Comparison of ENCODE assay signal across 27 cellular contexts in genomic region chr16:66446737-66447136, GRCh38. TPM values are rescaled to one million over a fixed set of nuclear protein-coding genes. Genes with fewer than 3 reads are reported as not detected.
DNase-seq lines count a peak whose midpoint lies in the region; ATAC-seq, FAIRE-seq and TF ChIP-seq lines count a peak whose summit lies in the region.
"Had no signal": no experiment of that assay in that cellular context is flagged by ENCODE, and none has a peak within 500 bp of the region (broad histone marks: within the 10 kb centered on the region; RNA-seq: fewer than 3 reads in every experiment).

No MANE protein-coding gene starts in this region.

- CTCF ChIA-PET in HepG2 (lab: Yijun Ruan, JAX; ENCODE audit: low intra/inter-chr PET ratio, low total read pairs): no interaction called here

- no peaks in the 10 kb centered on the region for H4K20me1 ChIP-seq in HepG2 (ENCODE audit: insufficient read depth, low read length)
- H4K20me1 ChIP-seq: BLaER1 had no signal

- H3K27me3 Mint-ChIP-seq in endodermal cell (ENCODE audit: insufficient read depth): peaks cover 35% of the 10 kb centered on the region

- WGBS in right lobe of liver (ENCODE audit: insufficient coverage, low coverage, low lambda C conversion rate, missing lambda C conversion rate): no CpG with 5 or more reads among the region's 1 CpG
- WGBS in HepG2 (ENCODE audit: low lambda C conversion rate): 0% methylated on average over 1 of the region's 1 CpG
- 86% methylated on average over 1 of the region's 1 CpG for WGBS in endodermal cell (ENCODE audit: insufficient coverage in 1 of 2, insufficient read length in 1 of 2), 2 experiments
- 65 to 90% (median 81%) methylated on average over 1 of the region's 1 CpG for WGBS in spleen, 5 donors

- DNase-seq in NCI-H2196 (lab: John Stamatoyannopoulos, UW; ENCODE audit: unreplicated experiment) (peak; percentile 2), NCI-H2196 treated with DMSO at 0.1 percent for 48 hours (lab: John Stamatoyannopoulos, UW; ENCODE audit: unreplicated experiment) (no peak), right lobe of liver (peak; percentile 63 to 81 (median 80)), HepG2 (ENCODE audit: low spot score) (no peak), endodermal cell (peak; percentile 36), spleen (peak; percentile 32), islet precursor cell (no peak)
- DNase-seq in activated CD4-positive, alpha-beta T cell treated with anti-CD3 and anti-CD28 coated beads, Interleukin-2, amount 50 U/mL, for 48 hours: no peak
- DNase-seq: ACHN; Caco-2; CD4-positive, alpha-beta T cell; DMS 273 treated with DMSO at 0.1 percent for 48 hours; Kasumi-1; MG63; NCI-H1417 treated with DMSO at 0.1 percent for 48 hours; NCI-H187 treated with DMSO at 0.1 percent for 48 hours; NCI-H345; NCI-H524; NCI-H774; SHP77 had no signal

- no peak overlapping the region for H3K4me3 ChIP-seq in right lobe of liver
- H3K4me3 ChIP-seq in HepG2 (replicated peaks in 1 of 3; ENCODE audit: insufficient read depth in 1 of 3, low read depth in 2 of 3, low read length in 3 of 3): no peak overlapping the region
- H3K4me3 ChIP-seq in endodermal cell (ENCODE audit: low read length): no peak overlapping the region
- no peak overlapping the region for H3K4me3 ChIP-seq in spleen
- H3K4me3 ChIP-seq: BLaER1, MG63 had no signal

- H3K4me1 Mint-ChIP-seq in endodermal cell: no peaks in the 10 kb centered on the region

- POLR2A ChIA-PET in HepG2 (lab: Yijun Ruan, JAX): interaction anchor here (0.7 to 1.2 kb wide), 2 partner anchors 12 to 13 kb away, joined by 3 read pairs; no protein-coding TSS in a partner anchor

- TF ChIP-seq RAD21 in HepG2 (CRISPR knock-in tag; IDR thresholded peaks at IDR 0.05): no peak

- intact Hi-C loops in right lobe of liver (cut with DNase I): no loop called here
- intact Hi-C loops in HepG2 (cut with micrococcal nuclease; ENCODE audit: unreplicated experiment): no loop called here
- intact Hi-C loops in spleen (cut with DNase I; ENCODE audit: low total_unique reads): no loop called here

- no peak for TF ChIP-seq CTCF in right lobe of liver (IDR thresholded peaks at IDR 0.05)
- TF ChIP-seq CTCF in HepG2 (CRISPR knock-in tag; IDR thresholded peaks at IDR 0.05): no peak
- TF ChIP-seq CTCF in endodermal cell (conservative IDR thresholded peaks at IDR 0.05): no peak
- no peak for TF ChIP-seq CTCF in spleen (IDR thresholded peaks at IDR 0.05 in 8 of 11, conservative IDR thresholded peaks at IDR 0.05 in 3 of 11)

- BruUV-seq in HepG2 (replicated peaks; lab: Mats Ljungman, UMichigan): no TSS peak

- TF ChIP-seq POLR2A in right lobe of liver (IDR thresholded peaks at IDR 0.05) (no peak), HepG2 (IDR thresholded peaks at IDR 0.05; ENCODE audit: insufficient read depth in 1 of 2, low read depth in 2 of 2, low read length in 2 of 2) (no peak), spleen (IDR thresholded peaks at IDR 0.05) (no peak)

- no peak overlapping the region for H3K4me2 ChIP-seq in HepG2 (ENCODE audit: low read depth, low read length)
- H3K4me2 ChIP-seq: BLaER1 had no signal

- H3K4me3 Mint-ChIP-seq in endodermal cell: no peak overlapping the region
- H3K4me3 Mint-ChIP-seq: CD4-positive, alpha-beta T cell had no signal

- no peaks in the 10 kb centered on the region for H3K9me3 ChIP-seq in right lobe of liver
- no peaks in the 10 kb centered on the region for H3K9me3 ChIP-seq in HepG2 (ENCODE audit: low read length)
- H3K9me3 ChIP-seq in endodermal cell (ENCODE audit: control insufficient read depth, low read length): no peaks in the 10 kb centered on the region
- no peaks in the 10 kb centered on the region for H3K9me3 ChIP-seq in spleen
- H3K9me3 ChIP-seq: BLaER1, Caco-2, MG63 had no signal

- H3K36me3 ChIP-seq in right lobe of liver: no peaks in the 10 kb centered on the region
- no peaks in the 10 kb centered on the region for H3K36me3 ChIP-seq in HepG2 (replicated peaks in 1 of 2; ENCODE audit: control insufficient read depth in 1 of 2, insufficient read depth in 2 of 2, low read length in 2 of 2)
- no peaks in the 10 kb centered on the region for H3K36me3 ChIP-seq in endodermal cell (ENCODE audit: control insufficient read depth, insufficient read depth, low read length)
- no peaks in the 10 kb centered on the region for H3K36me3 ChIP-seq in spleen
- H3K36me3 ChIP-seq: BLaER1, MG63 had no signal

- H3K9ac ChIP-seq in HepG2 (ENCODE audit: insufficient read depth, low read depth, low read length) (no peak overlapping the region), endodermal cell (ENCODE audit: extremely low read depth, low read length, poor library complexity, severe bottlenecking) (no peak overlapping the region)
- H3K9ac ChIP-seq: BLaER1 had no signal

- no peaks in the 10 kb centered on the region for H3K79me2 ChIP-seq in HepG2 (ENCODE audit: insufficient read depth, low read length)

- FAIRE-seq in HepG2 (lab: Jason Lieb, UNC): no peak
- FAIRE-seq: G401.6, GM12892, H1, RCC 7860 had no signal

- no peak overlapping the region for H3K27ac Mint-ChIP-seq in endodermal cell
- H3K27ac Mint-ChIP-seq: CD4-positive, alpha-beta T cell had no signal

- in situ Hi-C loops in HepG2 (cut with HindIII; ENCODE audit: extremely low pct_ligation_motif_present, low pct_unique_long_range_greater_than_20kb): loop anchor here (5.0 kb wide), 1 partner anchor 39 kb away; no protein-coding TSS in a partner anchor

- H2AFZ ChIP-seq in HepG2 (ENCODE audit: low read length): no peak overlapping the region

- H3K4me1 ChIP-seq in right lobe of liver (peaks cover 0 to 5% (median 0%) of the 10 kb centered on the region in 4 donors), HepG2 (ENCODE audit: insufficient read depth, low read length) (peaks cover 10% of the 10 kb centered on the region), endodermal cell (ENCODE audit: control insufficient read depth, insufficient read depth, low read length) (no peaks in the 10 kb centered on the region), spleen (no peaks in the 10 kb centered on the region)
- H3K4me1 ChIP-seq: Caco-2 had no signal

- H3K36me3 Mint-ChIP-seq in endodermal cell (ENCODE audit: low read depth): no peaks in the 10 kb centered on the region

- peak; percentile 40 to 79 (median 68) for ATAC-seq in right lobe of liver
- ATAC-seq in HepG2: no peak

- H3K27me3 ChIP-seq in right lobe of liver (no peaks in the 10 kb centered on the region), HepG2 (ENCODE audit: control insufficient read depth in 1 of 2, insufficient read depth in 2 of 2, low read length in 2 of 2) (peaks cover 0 to 3% of the 10 kb centered on the region in 2 experiments; a peak in 3 of 5 replicates), endodermal cell (ENCODE audit: control insufficient read depth, insufficient read depth, low read length, poor library complexity, severe bottlenecking) (no peaks in the 10 kb centered on the region), spleen (replicated peaks in 1 of 7) (peaks cover 0 to 15% (median 0%) of the 10 kb centered on the region in 7 donors)
- H3K27me3 ChIP-seq: BLaER1, MG63 had no signal

- TF ChIP-seq EP300 in HepG2 (IDR thresholded peaks at IDR 0.05; ENCODE audit: low read depth in 2 of 2, low read length in 2 of 2) (no peak), HepG2 (CRISPR knock-in tag; IDR thresholded peaks at IDR 0.05; ENCODE audit: borderline replicate concordance) (no peak)

- H3K9me3 Mint-ChIP-seq in endodermal cell: no peaks in the 10 kb centered on the region
- H3K9me3 Mint-ChIP-seq: CD4-positive, alpha-beta T cell had no signal

- H3K27ac ChIP-seq in right lobe of liver: no peak overlapping the region
- no peak overlapping the region for H3K27ac ChIP-seq in HepG2 (ENCODE audit: extremely low read length, insufficient read depth, low read length)
- H3K27ac ChIP-seq in endodermal cell (ENCODE audit: low read depth, low read length): no peak overlapping the region
- H3K27ac ChIP-seq in spleen: no peak overlapping the region
- H3K27ac ChIP-seq: 22Rv1, BLaER1 had no signal

TF ChIP-seq in HepG2, 621 proteins besides CTCF, POLR2A, EP300 and RAD21 (continues in another document):
- TF ChIP-seq ZFX (CRISPR knock-in tag; IDR thresholded peaks at IDR 0.05; ENCODE audit: low read depth): no peak

RNA-seq across cellular contexts. Expression of gene BEAN1, which starts 19.6 kb away (rescaled TPM):
- total RNA-seq in right lobe of liver (under 1 TPM in 3 of 6 experiments, not detected in 3; 0.09 to 0.26 (median 0.10) TPM), HepG2 (2016; rRNA removed; fragmentation: Illumina TruSeq; extraction: Trizol) (0.29 and 0.53 TPM in 2 replicates), endodermal cell (under 1 TPM in 1 of 2 donors, not detected in 1; 0.18 TPM), spleen (under 1 TPM in 4 of 7 donors, not detected in 3; 0.21 to 0.68 (median 0.45) TPM)
- 1.9 TPM in 2 replicates for total RNA-seq in HepG2 (2016; cell fraction: cytosol; rRNA removed; fragmentation: Illumina TruSeq; extraction: Trizol; ENCODE audit: low read depth)
- 0.25 and 0.54 TPM in 2 replicates for total RNA-seq in HepG2 (2016; cell fraction: insoluble cytoplasmic fraction; rRNA removed; fragmentation: Illumina TruSeq; extraction: Trizol)
- 0.56 and 1.5 TPM in 2 replicates for total RNA-seq in HepG2 (2016; cell fraction: membrane; rRNA removed; fragmentation: Illumina TruSeq; extraction: Trizol)
- 0.65 TPM in 1 of 2 replicates, not detected in the other for total RNA-seq in HepG2 (2016; cell fraction: nucleus; rRNA removed; fragmentation: Illumina TruSeq; extraction: Trizol)
- polyA plus RNA-seq in HepG2 (2011; rRNA removed) (1.4 and 3.9 TPM in 2 replicates), spleen (under 1 TPM; 0.30 to 0.42 (median 0.30) TPM)
- polyA plus RNA-seq in HepG2 (2011; cell fraction: cytosol; rRNA removed): 2.0 and 2.5 TPM in 2 replicates
- 3.4 and 5.2 TPM in 2 replicates for polyA plus RNA-seq in HepG2 (2011; cell fraction: nucleus; rRNA removed)
- 1.6 and 4.4 TPM in 2 replicates for polyA plus RNA-seq in HepG2 (2012)
- 2.9 and 4.2 TPM in 2 replicates for polyA plus RNA-seq in HepG2 (2016; cell fraction: cytosol; fragmentation: Illumina TruSeq; extraction: Trizol; ENCODE audit: low read depth)
- polyA plus RNA-seq in HepG2 (2016; cell fraction: insoluble cytoplasmic fraction; fragmentation: Illumina TruSeq; extraction: Trizol; ENCODE audit: low read depth): 0.10 TPM in 1 of 2 replicates, not detected in the other
- 2.4 and 2.8 TPM in 2 replicates for polyA plus RNA-seq in HepG2 (2016; cell fraction: membrane; fragmentation: Illumina TruSeq; extraction: Trizol; ENCODE audit: low read depth)
- polyA plus RNA-seq in HepG2 (2016; cell fraction: nucleus; fragmentation: Illumina TruSeq; extraction: Trizol; ENCODE audit: insufficient read depth, low read depth): 0.81 and 1.1 TPM in 2 replicates
- polyA minus RNA-seq in HepG2 (2011; rRNA and poly(A)+ RNA removed; ENCODE audit: low replicate concordance): 0.21 and 3.5 TPM in 2 replicates
- polyA minus RNA-seq in HepG2 (2011; cell fraction: cytosol; rRNA and poly(A)+ RNA removed): 1.7 TPM in 1 of 2 replicates, not detected in the other
- polyA minus RNA-seq in HepG2 (2011; cell fraction: nucleus; rRNA and poly(A)+ RNA removed): 1.5 and 1.9 TPM in 2 replicates
- 0.61 TPM for polyA plus RNA-seq in endodermal cell (2013, experiment 1 of 2)
- polyA plus RNA-seq in endodermal cell (2013, experiment 2 of 2): 0.33 TPM
- total RNA-seq: Caco-2; CD4-positive, alpha-beta T cell; Daoy; H1 had no signal

Comparison
In these comparisons a context has a peak if more than half of its experiments do, and no peak if none do; other contexts are left out.
1. DNase-seq: peak in NCI-H2196 (single experiment), right lobe of liver (3 of 3), endodermal cell (single experiment) and spleen (single experiment); none in NCI-H2196 treated with DMSO at 0.1 percent for 48 hours (single experiment), HepG2 (single experiment), activated CD4-positive, alpha-beta T cell treated with anti-CD3 and anti-CD28 coated beads, Interleukin-2, amount 50 U/mL, for 48 hours (0 of 2) and islet precursor cell (single experiment).